ENCODE assay signal across 27 cellular contexts in the genomic region with DNA sequence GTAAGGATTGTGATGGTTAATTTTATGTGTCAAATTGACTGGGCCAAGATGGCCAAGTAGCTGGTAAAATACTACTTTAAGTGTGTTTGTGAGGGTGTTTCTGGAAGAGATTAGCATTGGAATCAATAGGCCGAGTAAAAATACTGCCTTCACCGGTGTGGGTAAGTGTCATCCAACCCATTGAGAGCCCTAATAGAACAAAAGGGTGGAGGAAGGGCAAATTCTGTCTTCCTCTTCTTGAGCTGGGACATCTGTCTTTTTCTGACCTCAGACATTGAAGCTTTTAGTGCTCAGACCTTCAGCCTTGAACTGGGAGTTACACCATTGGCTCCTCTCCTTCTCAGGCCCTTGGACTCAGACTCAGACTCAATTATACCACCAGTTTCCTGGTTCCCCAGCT.
"Had no signal": no experiment of that assay in that cellular context is flagged by ENCODE, and none has a peak within 500 bp of the region (broad histone marks: within the 10 kb centered on the region; RNA-seq: fewer than 3 reads in every experiment).

No MANE protein-coding gene starts in this region.

- H3K4me3 Mint-ChIP-seq: natural killer cell; nephron; neural progenitor cell; stimulated activated effector memory CD8-positive, alpha-beta T cell treated with anti-CD3 and anti-CD28 coated beads, Interleukin-12 subunit alpha, Interleukin-12 subunit beta, amount 100 ng/mL, for 72 hours; stimulated activated naive B cell treated with anti-CD40 and anti-IgM and Interleukin-4, amounts not matched to agents 10 μg/mL and 1 μg/mL and 100 μg/mL, for 72 hours; stimulated activated naive CD8-positive, alpha-beta T cell treated with anti-CD3 and anti-CD28 coated beads, Interleukin-15, Interleukin-2, amounts not matched to agents 100 ng/mL and 50 ng/mL, for 24 hours; type B pancreatic cell had no signal

- H3K36me3 Mint-ChIP-seq: natural killer cell; neural progenitor cell; stimulated activated effector memory CD8-positive, alpha-beta T cell treated with anti-CD3 and anti-CD28 coated beads, Interleukin-12 subunit alpha, Interleukin-12 subunit beta, amount 100 ng/mL, for 72 hours; type B pancreatic cell had no signal

- H3K9me3 Mint-ChIP-seq: natural killer cell; stimulated activated effector memory CD8-positive, alpha-beta T cell treated with anti-CD3 and anti-CD28 coated beads, Interleukin-12 subunit alpha, Interleukin-12 subunit beta, amount 100 ng/mL, for 72 hours; stimulated activated naive CD8-positive, alpha-beta T cell treated with anti-CD3 and anti-CD28 coated beads, Interleukin-15, Interleukin-2, amounts not matched to agents 100 ng/mL and 50 ng/mL, for 24 hours; type B pancreatic cell had no signal

- ATAC-seq: natural killer cell; psoas muscle; right cardiac atrium; right lobe of liver; stimulated activated effector memory CD8-positive, alpha-beta T cell treated with anti-CD3 and anti-CD28 coated beads, Interleukin-12 subunit alpha, Interleukin-12 subunit beta, amount 100 ng/mL, for 72 hours; stimulated activated naive B cell treated with anti-CD40 and anti-IgM and Interleukin-4, amounts not matched to agents 10 μg/mL and 1 μg/mL and 100 μg/mL, for 72 hours; upper lobe of right lung had no signal

- H3K27ac Mint-ChIP-seq: natural killer cell; nephron; neural progenitor cell; progenitor cell of endocrine pancreas; stimulated activated effector memory CD8-positive, alpha-beta T cell treated with anti-CD3 and anti-CD28 coated beads, Interleukin-12 subunit alpha, Interleukin-12 subunit beta, amount 100 ng/mL, for 72 hours; stimulated activated naive B cell treated with anti-CD40 and anti-IgM and Interleukin-4, amounts not matched to agents 10 μg/mL and 1 μg/mL and 100 μg/mL, for 72 hours; type B pancreatic cell had no signal

- H3K27me3 Mint-ChIP-seq: progenitor cell of endocrine pancreas; stimulated activated naive B cell treated with anti-CD40 and anti-IgM and Interleukin-4, amounts not matched to agents 10 μg/mL and 1 μg/mL and 100 μg/mL, for 72 hours had no signal

- DNase-seq: natural killer cell; occipital lobe; ovary; posterior cingulate gyrus; psoas muscle; right cardiac atrium; right lobe of liver; sigmoid colon; small intestine; stimulated activated CD4-positive, alpha-beta T cell treated with anti-CD3 and anti-CD28 coated beads, Interleukin-15, amount 100 ng/mL, for 24 hours; stimulated activated CD4-positive, alpha-beta T cell treated with anti-CD3 and anti-CD28 coated beads, Interleukin-2, amount 100 ng/mL, for 24 hours; stimulated activated CD4-positive, alpha-beta T cell treated with anti-CD3 and anti-CD28 coated beads, Interleukin-2, amount 100 ng/mL, for 48 hours; stimulated activated CD4-positive, alpha-beta T cell treated with anti-CD3 and anti-CD28 coated beads, Interleukin-4, amount 100 ng/mL, for 24 hours; stimulated activated naive B cell treated with anti-CD40 and anti-IgM and Interleukin-4, amounts not matched to agents 10 μg/mL and 1 μg/mL and 100 μg/mL, for 72 hours; stimulated activated naive CD4-positive, alpha-beta T cell treated with Interleukin-2 at 50 U/mL for 16 hours; substantia nigra; testis; tibial artery; transverse colon; upper lobe of right lung; uterus had no signal

- H3K4me1 Mint-ChIP-seq: natural killer cell, nephron, neural progenitor cell had no signal
